In the genomic region with DNA sequence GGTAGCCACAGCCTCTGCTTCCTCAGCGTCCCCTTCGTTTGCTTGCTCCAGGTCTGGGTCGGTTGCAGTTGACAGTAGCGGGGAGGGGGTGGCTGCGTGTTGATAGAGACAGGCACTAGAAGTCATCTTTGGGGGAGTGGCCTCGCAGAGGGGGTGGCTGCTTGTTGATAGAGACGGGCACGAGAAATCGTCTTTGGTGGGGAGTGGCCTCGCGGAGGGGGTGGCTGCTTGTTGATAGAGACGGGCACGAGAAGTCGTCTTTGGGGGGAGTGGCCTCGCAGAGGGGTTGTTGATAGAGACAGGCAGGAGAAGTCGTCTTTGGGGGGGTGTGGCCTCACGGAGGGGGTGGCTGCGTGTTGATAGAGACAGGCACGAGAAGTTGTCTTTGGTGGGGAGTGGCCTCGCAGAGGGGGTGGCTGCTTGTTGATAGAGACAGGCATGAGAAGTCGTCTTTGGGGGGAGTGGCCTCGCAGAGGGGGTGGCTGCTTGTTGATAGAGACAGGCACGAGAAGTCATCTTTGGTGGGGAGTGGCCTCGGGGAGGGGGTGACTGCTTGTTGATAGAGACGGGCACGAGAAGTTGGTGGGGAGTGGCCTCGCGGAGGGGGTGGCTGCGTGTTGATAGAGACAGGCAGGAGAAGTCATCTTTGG, we compare ENCODE assay signal across 8 cellular contexts.
DNase-seq lines count a peak whose midpoint lies in the region; ATAC-seq and TF ChIP-seq lines count a peak whose summit lies in the region.

No MANE protein-coding gene starts in this region.

- TF ChIP-seq CTCF in heart right ventricle (IDR thresholded peaks at IDR 0.05) (no peak), tibial nerve (IDR thresholded peaks at IDR 0.05) (no peak), omental fat pad (IDR thresholded peaks at IDR 0.05) (no peak)

- H3K4me1 ChIP-seq in heart right ventricle (peaks cover 0 to 5% (median 0%) of the 10 kb centered on the region in 9 donors), tibial nerve (peaks cover 0 to 14% (median 0%) of the 10 kb centered on the region in 4 donors)

- intact Hi-C loops in heart right ventricle (cut with DNase I) (no loop called here), left ventricle myocardium superior (cut with micrococcal nuclease) (no loop called here)

- in situ Hi-C loops in KBM-7 (cut with MboI; ENCODE audit: low pct_unique_long_range_greater_than_20kb, low sequenced_read_pairs): no loop called here

- H3K27ac ChIP-seq in heart right ventricle (no peak overlapping the region), tibial nerve (no peak overlapping the region)

- H3K9me3 ChIP-seq in heart right ventricle (peaks cover 0 to 23% (median 0%) of the 10 kb centered on the region in 11 donors), tibial nerve (no peaks in the 10 kb centered on the region)

- no peak for TF ChIP-seq POLR2A in tibial nerve (IDR thresholded peaks at IDR 0.05)

- no peak for TF ChIP-seq EP300 in tibial nerve (IDR thresholded peaks at IDR 0.05)

- no peaks in the 10 kb centered on the region for H3K27me3 ChIP-seq in heart right ventricle
- H3K27me3 ChIP-seq in tibial nerve: no peaks in the 10 kb centered on the region

- peak overlapping the region in 6 of 10 donors; percentile 13 to 33 (median 30) for H3K4me3 ChIP-seq in heart right ventricle
- H3K4me3 ChIP-seq in tibial nerve: peak overlapping the region in 3 of 4 donors; percentile 22 to 38 (median 33)

- no peak for ATAC-seq in heart right ventricle
- ATAC-seq in left ventricle myocardium superior: no peak
- no peak for ATAC-seq in omental fat pad (ENCODE audit: low FRiP score)

- H3K36me3 ChIP-seq in heart right ventricle (no peaks in the 10 kb centered on the region), tibial nerve (no peaks in the 10 kb centered on the region)

- WGBS in heart right ventricle, 2 donors: 6 to 18% methylated on average over 29 of the region's 29 CpGs
- 11 to 18% methylated on average over 28 to 29 of the region's 29 CpGs for whole genome bisulfite sequencing in tibial nerve, 2 donors

- DNase-seq in heart right ventricle (no peak), left ventricle myocardium superior (no peak), amniotic epithelial cell (ENCODE audit: low read depth) (peak; percentile 58), islet precursor cell (peak; percentile 75), tibial nerve (ENCODE audit: low spot score in 2 of 2) (no peak), middle frontal gyrus (ENCODE audit: extremely low spot score, low spot score) (no peak), omental fat pad (ENCODE audit: low spot score) (no peak), KBM-7 (no peak)

Comparison
In these comparisons a context has a peak if more than half of its experiments do, and no peak if none do; other contexts are left out.
1. DNase-seq: peak in amniotic epithelial cell (single experiment) and islet precursor cell (single experiment); none in heart right ventricle (0 of 2), left ventricle myocardium superior (single experiment), tibial nerve (0 of 2), middle frontal gyrus (single experiment), omental fat pad (single experiment) and KBM-7 (single experiment).